Comparison of ENCODE assay signal across 18 cellular contexts in the genomic region with DNA sequence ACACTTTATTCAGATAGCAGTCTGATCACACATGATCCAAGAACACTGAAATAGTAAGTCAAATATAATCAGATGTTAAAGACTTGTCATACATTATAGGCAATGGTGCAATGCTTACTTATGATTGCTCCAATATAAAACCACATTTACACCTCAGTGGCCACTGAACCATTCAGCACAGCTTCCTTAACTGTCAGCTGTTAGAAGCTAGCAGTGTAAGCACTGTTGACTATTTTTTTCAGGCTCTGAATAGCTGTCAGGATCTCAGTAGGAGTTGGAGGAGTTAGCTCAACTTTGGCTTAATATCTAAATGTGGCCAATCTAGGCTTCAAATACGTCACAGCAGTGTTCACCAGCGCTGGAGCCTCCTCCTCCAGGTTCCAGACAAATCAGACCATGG. TPM values are rescaled to one million over a fixed set of nuclear protein-coding genes. Genes with fewer than 3 reads are reported as not detected.
DNase-seq lines count a peak whose midpoint lies in the region; ATAC-seq, FAIRE-seq and TF ChIP-seq lines count a peak whose summit lies in the region.
"Had no signal": no experiment of that assay in that cellular context is flagged by ENCODE, and none has a peak within 500 bp of the region (broad histone marks: within the 10 kb centered on the region; RNA-seq: fewer than 3 reads in every experiment).

No MANE protein-coding gene starts in this region.

- no peak for TF ChIP-seq POLR2A in H54 (IDR thresholded peaks at IDR 0.05; ENCODE audit: low read depth, low read length)

- H3K9me3 ChIP-seq in CD4-positive, alpha-beta T cell (ENCODE audit: control insufficient read depth, low read length) = peaks cover 13% of the 10 kb centered on the region
- H3K9me3 ChIP-seq in lower lobe of right lung = peaks cover 10% of the 10 kb centered on the region

- H3K4me1 Mint-ChIP-seq in activated CD4-positive, alpha-beta T cell treated with anti-CD3 and anti-CD28 coated beads, Interleukin-2, amount 10 ng/mL, durations not matched to agents 24 days and 14 days = peaks cover 2% of the 10 kb centered on the region
- no peaks in the 10 kb centered on the region for H3K4me1 Mint-ChIP-seq in CD4-positive, alpha-beta T cell (ENCODE audit: low read depth)

- no peak overlapping the region for H3K4me3 Mint-ChIP-seq in activated CD4-positive, alpha-beta T cell treated with anti-CD3 and anti-CD28 coated beads, Interleukin-2, amount 10 ng/mL, durations not matched to agents 24 days and 14 days
- no peak overlapping the region for H3K4me3 Mint-ChIP-seq in CD4-positive, alpha-beta T cell
- H3K4me3 Mint-ChIP-seq: brain had no signal

- H3K27ac ChIP-seq in CD4-positive, alpha-beta T cell (ENCODE audit: low read depth, low read length) = no peak overlapping the region
- no peak overlapping the region for H3K27ac ChIP-seq in lower lobe of right lung
- H3K27ac ChIP-seq: spleen had no signal

- H3K4me3 ChIP-seq in fibroblast of villous mesenchyme (ENCODE audit: low read depth, low read length) = no peak overlapping the region
- no peak overlapping the region for H3K4me3 ChIP-seq in lower lobe of right lung
- H3K4me3 ChIP-seq: spleen had no signal

- peaks cover 7% of the 10 kb centered on the region for H3K9me3 Mint-ChIP-seq in activated CD4-positive, alpha-beta T cell treated with anti-CD3 and anti-CD28 coated beads, Interleukin-2, amount 10 ng/mL, durations not matched to agents 24 days and 14 days
- peaks cover 2% of the 10 kb centered on the region for H3K9me3 Mint-ChIP-seq in CD4-positive, alpha-beta T cell

- POLR2A ChIA-PET in CD4-positive, alpha-beta T cell (lab: Charles Lee) = no interaction called here

- H3K4me1 ChIP-seq in lower lobe of right lung = no peaks in the 10 kb centered on the region

- H3K27me3 ChIP-seq in CD4-positive, alpha-beta T cell (ENCODE audit: control insufficient read depth, insufficient read depth, low read length) = no peaks in the 10 kb centered on the region
- no peaks in the 10 kb centered on the region for H3K27me3 ChIP-seq in lower lobe of right lung (ENCODE audit: low read depth)
- H3K27me3 ChIP-seq: spleen had no signal

- FAIRE-seq in H54 (lab: Jason Lieb, UNC) (peak; percentile 92), RCC 7860 (lab: Jason Lieb, UNC) (peak; percentile 88)
- FAIRE-seq: H1 had no signal

- intact Hi-C loops in activated CD4-positive, alpha-beta T cell treated with anti-CD3 and anti-CD28 coated beads, Interleukin-2, amount 10 ng/mL, durations not matched to agents 24 days and 14 days (cut with micrococcal nuclease) = no loop called here
- intact Hi-C loops in CD4-positive, alpha-beta T cell (cut with DNase I, micrococcal nuclease) = no loop called here
- intact Hi-C loops in lower lobe of right lung (cut with DNase I) = no loop called here

- peaks cover 3% of the 10 kb centered on the region for H3K36me3 Mint-ChIP-seq in activated CD4-positive, alpha-beta T cell treated with anti-CD3 and anti-CD28 coated beads, Interleukin-2, amount 10 ng/mL, durations not matched to agents 24 days and 14 days (ENCODE audit: low read depth)
- H3K36me3 Mint-ChIP-seq in CD4-positive, alpha-beta T cell (ENCODE audit: low read depth) = peaks cover 49% of the 10 kb centered on the region

- no peak for ATAC-seq in CD4-positive, alpha-beta T cell (ENCODE audit: poor library complexity)
- ATAC-seq in lower lobe of right lung = no peak
- ATAC-seq: stimulated activated naive CD8-positive, alpha-beta T cell treated with anti-CD3 and anti-CD28 coated beads, Interleukin-15, Interleukin-2, amounts not matched to agents 100 U/mL and 50 U/mL, for 24 hours had no signal

- CTCF ChIA-PET in CD4-positive, alpha-beta T cell (lab: Charles Lee) = interaction anchor here (1.5 kb wide), 1 partner anchor 9 kb away, joined by 4 read pairs; no protein-coding TSS in a partner anchor

- no peaks in the 10 kb centered on the region for H3K36me3 ChIP-seq in lower lobe of right lung

- H3K27ac Mint-ChIP-seq in activated CD4-positive, alpha-beta T cell treated with anti-CD3 and anti-CD28 coated beads, Interleukin-2, amount 10 ng/mL, durations not matched to agents 24 days and 14 days = no peak overlapping the region
- H3K27ac Mint-ChIP-seq in CD4-positive, alpha-beta T cell = no peak overlapping the region

- DNase-seq in H54 (ENCODE audit: insufficient read length, low spot score) (no peak), RCC 7860 (ENCODE audit: low spot score) (peak; percentile 59), fibroblast of villous mesenchyme (ENCODE audit: low read depth) (peak; percentile 7), renal cortical epithelial cell (ENCODE audit: low read depth) (peak; percentile 95), hippocampal formation (lab: John Stamatoyannopoulos, UW) (no peak), lower lobe of right lung (no peak)
- no peak for DNase-seq in activated CD4-positive, alpha-beta T cell treated with anti-CD3 and anti-CD28 coated beads, Interleukin-2, amount 10 ng/mL, durations not matched to agents 24 days and 14 days
- no peak for DNase-seq in CD4-positive, alpha-beta T cell
- DNase-seq: activated effector memory CD4-positive, alpha-beta T cell treated with anti-CD3 and anti-CD28 coated beads, Interleukin-2, amount 50 U/mL, for 16 hours; C1 segment of cervical spinal cord; DMS79 treated with DMSO at 0.1 percent for 48 hours; NCI-H1105 treated with DMSO at 0.1 percent for 48 hours; NCI-H345; occipital lobe; spleen; stimulated activated naive CD8-positive, alpha-beta T cell treated with anti-CD3 and anti-CD28 coated beads, Interleukin-15, Interleukin-2, amounts not matched to agents 100 U/mL and 50 U/mL, for 24 hours had no signal

- TF ChIP-seq CTCF in fibroblast of villous mesenchyme (IDR thresholded peaks at IDR 0.05; ENCODE audit: insufficient read depth, low read depth, low read length) (no peak), lower lobe of right lung (IDR thresholded peaks at IDR 0.05) (no peak)
- TF ChIP-seq CTCF in CD4-positive, alpha-beta T cell (IDR thresholded peaks at IDR 0.05) = no peak

- no peaks in the 10 kb centered on the region for H3K27me3 Mint-ChIP-seq in activated CD4-positive, alpha-beta T cell treated with anti-CD3 and anti-CD28 coated beads, Interleukin-2, amount 10 ng/mL, durations not matched to agents 24 days and 14 days
- H3K27me3 Mint-ChIP-seq in CD4-positive, alpha-beta T cell = no peaks in the 10 kb centered on the region
- H3K27me3 Mint-ChIP-seq: brain had no signal

RNA-seq across cellular contexts. Expression of a gene that starts 36.6 kb away (rescaled TPM):
- total RNA-seq in fibroblast of villous mesenchyme (17.7 and 28.1 TPM in 2 replicates), renal cortical epithelial cell (20.8 and 27.4 TPM in 2 replicates), lower lobe of right lung (15.2 TPM)
- total RNA-seq in activated CD4-positive, alpha-beta T cell treated with anti-CD3 and anti-CD28 coated beads, Interleukin-2, amount 10 ng/mL, durations not matched to agents 24 days and 14 days = 16.9 and 18.3 TPM in 2 replicates
- total RNA-seq in CD4-positive, alpha-beta T cell = 1 to 10 TPM; 3.5 to 4.4 TPM

RNA-seq across cellular contexts. Expression of a gene that starts 36.9 kb away (rescaled TPM):
- total RNA-seq in fibroblast of villous mesenchyme = 11.9 and 25.0 TPM in 2 replicates
- total RNA-seq in renal cortical epithelial cell = 8.0 and 9.2 TPM in 2 replicates
- total RNA-seq in activated CD4-positive, alpha-beta T cell treated with anti-CD3 and anti-CD28 coated beads, Interleukin-2, amount 10 ng/mL, durations not matched to agents 24 days and 14 days = 15.4 and 15.5 TPM in 2 replicates
- 1 to 10 TPM; 3.4 to 5.3 TPM for total RNA-seq in CD4-positive, alpha-beta T cell
- 2.4 TPM for total RNA-seq in lower lobe of right lung

Comparison
In these comparisons a context has a peak if more than half of its experiments do, and no peak if none do; other contexts are left out.
1. DNase-seq: peak in RCC 7860 (single experiment), fibroblast of villous mesenchyme (single experiment) and renal cortical epithelial cell (single experiment); none in H54 (single experiment), activated CD4-positive, alpha-beta T cell treated with anti-CD3 and anti-CD28 coated beads, Interleukin-2, amount 10 ng/mL, durations not matched to agents 24 days and 14 days (single experiment), hippocampal formation (0 of 2), CD4-positive, alpha-beta T cell (0 of 10) and lower lobe of right lung (single experiment).